In the genomic region with DNA sequence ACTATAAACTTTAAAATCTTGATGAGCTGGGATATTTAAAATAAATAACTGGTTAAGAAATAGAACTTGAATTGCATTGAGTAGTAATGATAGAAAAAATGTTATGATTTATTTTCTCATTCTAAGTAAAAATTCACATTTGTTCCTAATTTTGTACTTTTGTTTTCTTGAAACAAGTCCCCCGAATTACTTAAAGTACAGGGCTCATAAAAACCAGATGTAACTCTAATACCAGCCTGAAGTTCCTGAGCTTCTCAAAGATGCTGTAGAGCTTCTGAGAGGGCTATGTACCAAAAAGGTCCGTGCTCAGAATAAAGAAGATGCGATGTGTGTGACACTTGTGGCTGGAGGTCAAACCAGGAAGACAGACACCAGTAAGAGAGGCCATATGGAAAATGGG, we compare ENCODE assay signal across 28 cellular contexts.
"Had no signal": no experiment of that assay in that cellular context is flagged by ENCODE, and none has a peak within 500 bp of the region (broad histone marks: within the 10 kb centered on the region; RNA-seq: fewer than 3 reads in every experiment).

No MANE protein-coding gene starts in this region.

- H3K4me1 ChIP-seq: esophagus squamous epithelium, gastroesophageal sphincter, heart left ventricle, left lung, neural progenitor cell, parathyroid adenoma, right lobe of liver, stomach, thyroid gland had no signal

- H3K79me2 ChIP-seq: hepatocyte, parathyroid adenoma had no signal

- H3K36me3 Mint-ChIP-seq: mesothelial cell of epicardium, naive B cell, neural progenitor cell had no signal

- H3K4me3 ChIP-seq: dorsolateral prefrontal cortex, esophagus squamous epithelium, gastroesophageal sphincter, heart left ventricle, hepatocyte, left lung, mucosa of descending colon, neural progenitor cell, right lobe of liver, stomach, thyroid gland had no signal

- H3K36me3 ChIP-seq: esophagus squamous epithelium, gastroesophageal sphincter, heart left ventricle, left lung, neural progenitor cell, right lobe of liver, stomach, thyroid gland had no signal

- H3K27me3 ChIP-seq: esophagus squamous epithelium, foreskin keratinocyte, gastroesophageal sphincter, heart left ventricle, hepatocyte, left lung, neural progenitor cell, right lobe of liver, stomach, thyroid gland had no signal

- H3K9me3 Mint-ChIP-seq: mesothelial cell of epicardium, naive B cell, nephron, neural progenitor cell had no signal

- H3K27ac ChIP-seq: dorsolateral prefrontal cortex, esophagus squamous epithelium, foreskin keratinocyte, gastroesophageal sphincter, heart left ventricle, hepatocyte, left lung, neural progenitor cell, parathyroid adenoma, right lobe of liver, stomach, thyroid gland had no signal

- H3K27ac Mint-ChIP-seq: mesothelial cell of epicardium, naive B cell, nephron, neural progenitor cell, progenitor cell of endocrine pancreas had no signal

- H2AFZ ChIP-seq: hepatocyte, neural progenitor cell, parathyroid adenoma had no signal

- ATAC-seq: foreskin keratinocyte, gastroesophageal sphincter, heart left ventricle, left cardiac atrium, left lung, mucosa of descending colon, right lobe of liver had no signal

- DNase-seq: cerebellar nuclear complex; cortex of kidney; dorsolateral prefrontal cortex; effector CD4-positive, alpha-beta T cell; esophagus squamous epithelium; foreskin keratinocyte; heart left ventricle; left cardiac atrium; left lung; mesenchymal stem cell; mucosa of descending colon; naive B cell; right lobe of liver; small intestine; stimulated activated CD4-positive, alpha-beta T cell treated with anti-CD3 and anti-CD28 coated beads, Interleukin-12 subunit alpha, Interleukin-12 subunit beta, amount 100 ng/mL, for 4 hours; stimulated activated CD4-positive, alpha-beta T cell treated with anti-CD3 and anti-CD28 coated beads, Interleukin-1b, Interleukin-23, amount 100 ng/mL, for 48 hours; stimulated activated CD4-positive, alpha-beta T cell treated with anti-CD3 and anti-CD28 coated beads, Interleukin-4, amount 100 ng/mL, for 1 hour; stimulated activated CD8-positive, alpha-beta memory T cell treated with anti-CD3 and anti-CD28 coated beads, Interleukin-4, amount 100 ng/mL, for 48 hours; stimulated activated naive CD4-positive, alpha-beta T cell; stomach; thyroid gland had no signal

- H3K4me2 ChIP-seq: hepatocyte, neural progenitor cell had no signal

- H3K9ac ChIP-seq: neural progenitor cell, parathyroid adenoma had no signal

- H3K4me3 Mint-ChIP-seq: mesothelial cell of epicardium, naive B cell, nephron, neural progenitor cell had no signal

- H3K9me3 ChIP-seq: esophagus squamous epithelium, gastroesophageal sphincter, heart left ventricle, left lung, mucosa of descending colon, right lobe of liver, stomach, thyroid gland had no signal

- H3K4me1 Mint-ChIP-seq: mesothelial cell of epicardium, neural progenitor cell had no signal
